ENCODE assay signal across 9 cellular contexts in genomic region chr11:66844496-66845142, GRCh38. TPM values are rescaled to one million over a fixed set of nuclear protein-coding genes. Genes with fewer than 3 reads are reported as not detected.
DNase-seq lines count a peak whose midpoint lies in the region; ATAC-seq and TF ChIP-seq lines count a peak whose summit lies in the region.
"Had no signal": no experiment of that assay in that cellular context is flagged by ENCODE, and none has a peak within 500 bp of the region (broad histone marks: within the 10 kb centered on the region; RNA-seq: fewer than 3 reads in every experiment).

No MANE protein-coding gene starts in this region.

- peaks cover 55% of the 10 kb centered on the region for H3K79me2 ChIP-seq in GM23248 (ENCODE audit: insufficient read depth)

- no peaks in the 10 kb centered on the region for H3K9me2 ChIP-seq in GM23248 (ENCODE audit: insufficient read depth)

- peak overlapping the region; percentile 97 for H3K9ac ChIP-seq in GM23248

- peak overlapping the region; percentile 88 for H3K4me2 ChIP-seq in GM23248 (ENCODE audit: unreplicated experiment)

- WGBS in GM23248 (ENCODE audit: low coverage in 1 of 2, low lambda C conversion rate in 2 of 2, missing lambda C conversion rate in 2 of 2), 2 experiments = 74 to 75% methylated on average over 12 of the region's 12 CpGs
- WGBS in psoas muscle, 3 donors = 84 to 93% (median 86%) methylated on average over 12 of the region's 12 CpGs

- no peak for TF ChIP-seq CTCF in epithelial cell of proximal tubule (conservative IDR thresholded peaks at IDR 0.05; ENCODE audit: low read depth, low read length)
- no peak for TF ChIP-seq CTCF in psoas muscle (IDR thresholded peaks at IDR 0.05)

- H3K9me3 ChIP-seq in GM23248 (ENCODE audit: low read depth) (no peaks in the 10 kb centered on the region), SJCRH30 (replicated peaks) (no peaks in the 10 kb centered on the region), psoas muscle (no peaks in the 10 kb centered on the region)

- no peak overlapping the region for H3K27ac ChIP-seq in GM23248
- H3K27ac ChIP-seq in SJCRH30 = no peak overlapping the region
- no peak overlapping the region for H3K27ac ChIP-seq in psoas muscle

- no peaks in the 10 kb centered on the region for H4K20me1 ChIP-seq in GM23248 (ENCODE audit: insufficient read depth)

- no peaks in the 10 kb centered on the region for H3F3A ChIP-seq in GM23248 (ENCODE audit: insufficient read depth)

- in situ Hi-C loops in GM23248 (cut with MboI) = loop anchor here (25.0 kb wide), 1 partner anchor 257 kb away; the partner anchor contains the start of genes CCDC87 and CCS

- no peaks in the 10 kb centered on the region for H3K36me3 ChIP-seq in GM23248 (ENCODE audit: low read depth)
- H3K36me3 ChIP-seq in SJCRH30 = no peaks in the 10 kb centered on the region
- H3K36me3 ChIP-seq in psoas muscle (ENCODE audit: insufficient read depth in 1 of 2, low read depth in 1 of 2) = peaks cover 4 to 51% of the 10 kb centered on the region in 2 donors

- ATAC-seq in psoas muscle (no peak), HG02623 (IDR thresholded peaks at IDR 0.05; ENCODE audit: unreplicated experiment) (no peak)

- DNase-seq in GM23248 (no peak), SJCRH30 (no peak), epithelial cell of proximal tubule (ENCODE audit: low read depth) (no peak), psoas muscle (peak in 1 of 2 donors; percentile 36), NCI-H1694 (lab: John Stamatoyannopoulos, UW) (no peak), amniotic stem cell (lab: John Stamatoyannopoulos, UW) (no peak)
- DNase-seq in stimulated activated CD4-positive, alpha-beta T cell treated with anti-CD3 and anti-CD28 coated beads, Interleukin-12 subunit alpha, Interleukin-12 subunit beta, amount 100 ng/mL, for 4 hours = no peak
- DNase-seq: NCI-H1436 had no signal

- H3K4me1 ChIP-seq in GM23248 (ENCODE audit: insufficient read depth) = peaks cover 14% of the 10 kb centered on the region; the same call in 1 of the 2 replicates
- no peaks in the 10 kb centered on the region for H3K4me1 ChIP-seq in SJCRH30
- H3K4me1 ChIP-seq in psoas muscle = peaks cover 22% of the 10 kb centered on the region

- H3K4me3 ChIP-seq in GM23248 (peak overlapping the region; percentile 98), SJCRH30 (peak overlapping the region; percentile 88; the same call in 1 of the 2 replicates), epithelial cell of proximal tubule (ENCODE audit: low read depth, low read length) (peak overlapping the region; percentile 98), psoas muscle (peak overlapping the region; percentile 99)

- intact Hi-C loops in psoas muscle (cut with DNase I) = no loop called here

- no peaks in the 10 kb centered on the region for H3K27me3 ChIP-seq in GM23248 (replicated peaks; ENCODE audit: insufficient read depth)
- no peaks in the 10 kb centered on the region for H3K27me3 ChIP-seq in SJCRH30
- H3K27me3 ChIP-seq in psoas muscle (ENCODE audit: insufficient read depth in 3 of 3, low read length in 2 of 3) = no peaks in the 10 kb centered on the region

- H2AFZ ChIP-seq in GM23248 = no peak overlapping the region

RNA-seq across cellular contexts. Expression of gene RCE1, which starts 1.4 kb away (rescaled TPM):
- 10.0 and 19.2 TPM in 2 replicates for total RNA-seq in GM23248 (2014; rRNA removed; shearing (Covaris generic))
- polyA plus RNA-seq in GM23248 (2016; fragmentation: Nextera tagmentation; extraction: Ambion mirVana) (15.9 and 16.6 TPM in 2 replicates), psoas muscle (10 to 100 TPM in 1 of 3 donors, 1 to 10 TPM in 2; 4.2 to 13.2 (median 5.1) TPM)
- total RNA-seq in SJCRH30 (2014; rRNA removed; shearing (Covaris generic)) = 20.3 and 20.6 TPM in 2 replicates
- total RNA-seq in epithelial cell of proximal tubule (41.7 and 42.9 TPM in 2 replicates), psoas muscle (1 to 10 TPM; 3.1 to 5.0 (median 4.3) TPM)

RNA-seq across cellular contexts. Expression of gene LRFN4, which starts 12.2 kb away (rescaled TPM):
- 38.3 and 42.2 TPM in 2 replicates for total RNA-seq in GM23248 (2014; rRNA removed; shearing (Covaris generic))
- polyA plus RNA-seq in GM23248 (2016; fragmentation: Nextera tagmentation; extraction: Ambion mirVana) (5.4 and 5.9 TPM in 2 replicates), psoas muscle (10 to 100 TPM in 2 of 3 donors, 1 to 10 TPM in 1; 8.5 to 16.6 (median 15.3) TPM)
- 15.6 and 15.9 TPM in 2 replicates for total RNA-seq in SJCRH30 (2014; rRNA removed; shearing (Covaris generic))
- total RNA-seq in epithelial cell of proximal tubule (37.9 and 50.5 TPM in 2 replicates), psoas muscle (10 to 100 TPM in 3 of 4 donors, 1 to 10 TPM in 1; 7.4 to 11.8 (median 10.7) TPM)
